ENCODE assay signal across 8 cellular contexts in the genomic region with DNA sequence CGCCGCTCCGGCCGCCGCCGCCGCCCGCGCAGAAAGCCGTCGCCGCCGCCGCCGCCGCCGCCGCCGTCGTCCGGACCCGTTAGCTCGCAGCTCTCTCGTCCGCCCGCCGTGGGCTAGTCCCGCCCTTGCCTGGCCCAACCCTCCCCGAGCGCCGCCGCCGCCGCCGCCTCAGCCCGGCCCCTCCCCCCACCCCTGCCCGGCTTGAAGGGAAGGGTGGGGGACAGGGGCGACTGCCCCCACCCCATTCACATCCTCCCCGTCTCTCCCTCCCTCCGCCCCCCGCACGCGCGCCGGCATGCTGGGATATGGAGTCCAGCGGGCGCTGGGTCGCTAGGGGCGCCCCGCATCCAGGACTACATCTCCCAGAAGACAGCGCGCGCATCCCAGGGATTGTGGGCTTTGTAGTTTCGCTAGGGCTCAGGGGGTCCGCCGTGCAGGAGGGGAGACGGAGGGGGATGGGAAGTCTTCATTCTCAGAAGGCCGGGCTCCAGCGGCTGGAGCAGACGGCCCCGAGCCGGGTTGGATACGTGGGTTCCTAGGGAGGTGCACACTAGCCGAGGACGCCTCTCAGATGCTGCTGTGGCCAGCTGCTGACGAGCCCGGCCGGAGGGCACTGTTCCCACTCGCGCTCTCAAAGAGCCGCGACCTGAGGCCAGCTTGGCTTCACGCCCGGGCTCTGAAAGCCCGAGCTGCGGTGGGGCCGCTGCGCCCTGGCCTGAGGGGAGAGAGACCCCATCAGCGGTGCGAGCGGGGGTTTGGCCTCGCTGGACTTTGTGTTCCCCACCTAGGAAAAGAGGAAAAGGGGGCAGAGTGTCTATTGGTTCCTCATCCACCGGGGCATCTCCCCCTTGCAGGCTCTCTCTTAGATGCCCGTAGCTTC. TPM values are rescaled to one million over a fixed set of nuclear protein-coding genes. Genes with fewer than 3 reads are reported as not detected.
DNase-seq lines count a peak whose midpoint lies in the region; ATAC-seq and TF ChIP-seq lines count a peak whose summit lies in the region.

A gene with protein sequence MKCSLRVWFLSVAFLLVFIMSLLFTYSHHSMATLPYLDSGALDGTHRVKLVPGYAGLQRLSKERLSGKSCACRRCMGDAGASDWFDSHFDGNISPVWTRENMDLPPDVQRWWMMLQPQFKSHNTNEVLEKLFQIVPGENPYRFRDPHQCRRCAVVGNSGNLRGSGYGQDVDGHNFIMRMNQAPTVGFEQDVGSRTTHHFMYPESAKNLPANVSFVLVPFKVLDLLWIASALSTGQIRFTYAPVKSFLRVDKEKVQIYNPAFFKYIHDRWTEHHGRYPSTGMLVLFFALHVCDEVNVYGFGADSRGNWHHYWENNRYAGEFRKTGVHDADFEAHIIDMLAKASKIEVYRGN (minus strand): TSS at position 118 of the 880 bp plus-strand sequence. CDS start 40,570 bp downstream, outside the sequence.

- H3K4me3 Mint-ChIP-seq in type B pancreatic cell = peak within 1 kb of the TSS; percentile 97

- H3K36me3 ChIP-seq in adipocyte (ENCODE audit: control insufficient read depth, insufficient read depth, low read length, severe bottlenecking) = no peaks in the 10 kb centered on the region

- DNase-seq in GM10266 (ENCODE audit: extremely low spot score) (peak; percentile 97), NCI-H1105 (lab: John Stamatoyannopoulos, UW) (peak; percentile 84), T follicular helper cell (ENCODE audit: low read depth) (peak; percentile 89), adipocyte (ENCODE audit: low read depth) (peak; percentile 98), cardiac septum (ENCODE audit: low spot score) (peak; percentile 98), posterior cingulate gyrus (peak; percentile 92 to 99 (median 96)), type B pancreatic cell (ENCODE audit: extremely low spot score, unreplicated experiment) (peak; percentile 96)

- ATAC-seq in HG02588 (IDR thresholded peaks at IDR 0.05; ENCODE audit: unreplicated experiment) = peak; percentile 85

- H3K4me3 ChIP-seq in adipocyte (ENCODE audit: low read length) = peak within 1 kb of the TSS; percentile 86

- H3K4me1 ChIP-seq in adipocyte (ENCODE audit: control insufficient read depth, insufficient read depth, low read length) = peaks cover 16% of the 10 kb centered on the region

- TF ChIP-seq CTCF in GM10266 (IDR thresholded peaks at IDR 0.05; ENCODE audit: control insufficient read depth, insufficient read depth, low read depth, missing control alignments) = no peak
- no peak for TF ChIP-seq CTCF in type B pancreatic cell (conservative IDR thresholded peaks at IDR 0.05)

- H3K27me3 Mint-ChIP-seq in type B pancreatic cell = peaks cover 5% of the 10 kb centered on the region

- no peaks in the 10 kb centered on the region for H3K27me3 ChIP-seq in adipocyte (replicated peaks; ENCODE audit: control insufficient read depth, insufficient read depth, low read length)

- peak within 1 kb of the TSS; percentile 81 for H3K9ac ChIP-seq in adipocyte (ENCODE audit: low read length)

- intact Hi-C loops in cardiac septum (cut with DNase I) = no loop called here
- intact Hi-C loops in posterior cingulate gyrus (cut with DNase I) = loop anchor here (2.0 kb wide), 2 partner anchors 16 to 58 kb away; a partner anchor contains a TSS

- H3K4me1 Mint-ChIP-seq in type B pancreatic cell (ENCODE audit: unreplicated experiment) = peaks cover 24% of the 10 kb centered on the region

- H3K9me3 Mint-ChIP-seq in type B pancreatic cell = no peaks in the 10 kb centered on the region

- no peaks in the 10 kb centered on the region for H3K9me3 ChIP-seq in adipocyte (ENCODE audit: control insufficient read depth, low read length)

- peak within 1 kb of the TSS; percentile 84 for H3K27ac Mint-ChIP-seq in type B pancreatic cell

- no peaks in the 10 kb centered on the region for H3K36me3 Mint-ChIP-seq in type B pancreatic cell

RNA-seq across cellular contexts. Expression of the gene that starts here (rescaled TPM):
- 24.2 TPM for total RNA-seq in cardiac septum
- total RNA-seq in type B pancreatic cell (ENCODE audit: low replicate concordance) = 8.5 and 37.2 TPM in 2 replicates

Comparison
In these comparisons a context has a peak if more than half of its experiments do, and no peak if none do; other contexts are left out.
1. Peak in every context shown above with its lines: DNase-seq, ATAC-seq and H3K4me3 ChIP-seq.